Comparison of ENCODE assay signal across 12 cellular contexts in genomic region chr14:93104961-93105360, GRCh38. TPM values are rescaled to one million over a fixed set of nuclear protein-coding genes. Genes with fewer than 3 reads are reported as not detected.
DNase-seq lines count a peak whose midpoint lies in the region; ATAC-seq and TF ChIP-seq lines count a peak whose summit lies in the region.
"Had no signal": no experiment of that assay in that cellular context is flagged by ENCODE, and none has a peak within 500 bp of the region (broad histone marks: within the 10 kb centered on the region; RNA-seq: fewer than 3 reads in every experiment).

No MANE protein-coding gene starts in this region.

- POLR2A ChIA-PET in activated CD4-positive, alpha-beta memory T cell treated with anti-CD3 and anti-CD28 coated beads, Interleukin-2, amount 10 ng/mL, durations not matched to agents 7 days and 5 days (lab: Charles Lee) = interaction anchor here (1.2 to 6.3 kb wide), 2 partner anchors 10 to 80 kb away, joined by 4 to 61 read pairs; partner anchors contain the start of genes ITPK1, LYSET and MOAP1
- POLR2A ChIA-PET in activated CD4-positive, alpha-beta memory T cell treated with anti-CD3 and anti-CD28 coated beads for 36 hours (lab: Charles Lee) = interaction anchor here (0.6 kb wide), 1 partner anchor 102 kb away, joined by 3 read pairs; the partner anchor contains the start of gene GON7

- no peaks in the 10 kb centered on the region for H3K9me3 Mint-ChIP-seq in activated CD4-positive, alpha-beta memory T cell treated with anti-CD3 and anti-CD28 coated beads, Interleukin-2, amount 10 ng/mL, durations not matched to agents 7 days and 5 days
- no peaks in the 10 kb centered on the region for H3K9me3 Mint-ChIP-seq in activated CD4-positive, alpha-beta memory T cell treated with anti-CD3 and anti-CD28 coated beads for 36 hours
- no peaks in the 10 kb centered on the region for H3K9me3 Mint-ChIP-seq in stimulated activated memory B cell treated with anti-CD40 and anti-IgM and Interleukin-4, amounts not matched to agents 10 μg/mL and 1 μg/mL and 100 μg/mL, for 72 hours
- H3K9me3 Mint-ChIP-seq: naive B cell had no signal

- no peak overlapping the region for H3K4me3 ChIP-seq in epithelial cell of proximal tubule (ENCODE audit: low read depth, low read length)
- H3K4me3 ChIP-seq: uterus had no signal

- H3K27me3 Mint-ChIP-seq in activated CD4-positive, alpha-beta memory T cell treated with anti-CD3 and anti-CD28 coated beads, Interleukin-2, amount 10 ng/mL, durations not matched to agents 7 days and 5 days = no peaks in the 10 kb centered on the region
- H3K27me3 Mint-ChIP-seq in activated CD4-positive, alpha-beta memory T cell treated with anti-CD3 and anti-CD28 coated beads for 36 hours = no peaks in the 10 kb centered on the region
- H3K27me3 Mint-ChIP-seq in stimulated activated memory B cell treated with anti-CD40 and anti-IgM and Interleukin-4, amounts not matched to agents 10 μg/mL and 1 μg/mL and 100 μg/mL, for 72 hours = no peaks in the 10 kb centered on the region
- H3K27me3 Mint-ChIP-seq: naive B cell had no signal

- no peak for DNase-seq in activated CD4-positive, alpha-beta memory T cell treated with anti-CD3 and anti-CD28 coated beads, Interleukin-2, amount 10 ng/mL, durations not matched to agents 7 days and 5 days
- DNase-seq in activated CD4-positive, alpha-beta memory T cell treated with anti-CD3 and anti-CD28 coated beads for 36 hours = no peak
- DNase-seq in OCI-M1 (lab: John Stamatoyannopoulos, UW) = peak; percentile 10
- no peak for DNase-seq in epithelial cell of proximal tubule (ENCODE audit: low read depth)
- no peak for DNase-seq in posterior vena cava (ENCODE audit: low spot score)
- DNase-seq in NCI-H82 treated with DMSO at 0.1 percent for 48 hours (lab: John Stamatoyannopoulos, UW; ENCODE audit: unreplicated experiment) = no peak
- DNase-seq: activated effector memory CD4-positive, alpha-beta T cell treated with Interleukin-2 at 50 U/mL for 16 hours; effector CD8-positive, alpha-beta T cell; naive B cell had no signal

- intact Hi-C loops in activated CD4-positive, alpha-beta memory T cell treated with anti-CD3 and anti-CD28 coated beads for 36 hours (cut with micrococcal nuclease) = no loop called here
- intact Hi-C loops in posterior vena cava (cut with DNase I) = no loop called here

- H3K27ac Mint-ChIP-seq in activated CD4-positive, alpha-beta memory T cell treated with anti-CD3 and anti-CD28 coated beads, Interleukin-2, amount 10 ng/mL, durations not matched to agents 7 days and 5 days = peak overlapping the region; percentile 96
- no peak overlapping the region for H3K27ac Mint-ChIP-seq in activated CD4-positive, alpha-beta memory T cell treated with anti-CD3 and anti-CD28 coated beads for 36 hours
- peak overlapping the region; percentile 71 for H3K27ac Mint-ChIP-seq in stimulated activated memory B cell treated with anti-CD40 and anti-IgM and Interleukin-4, amounts not matched to agents 10 μg/mL and 1 μg/mL and 100 μg/mL, for 72 hours

- H3K4me3 Mint-ChIP-seq in activated CD4-positive, alpha-beta memory T cell treated with anti-CD3 and anti-CD28 coated beads, Interleukin-2, amount 10 ng/mL, durations not matched to agents 7 days and 5 days = no peak overlapping the region
- no peak overlapping the region for H3K4me3 Mint-ChIP-seq in activated CD4-positive, alpha-beta memory T cell treated with anti-CD3 and anti-CD28 coated beads for 36 hours
- no peak overlapping the region for H3K4me3 Mint-ChIP-seq in stimulated activated memory B cell treated with anti-CD40 and anti-IgM and Interleukin-4, amounts not matched to agents 10 μg/mL and 1 μg/mL and 100 μg/mL, for 72 hours

- CTCF ChIA-PET in activated CD4-positive, alpha-beta memory T cell treated with anti-CD3 and anti-CD28 coated beads, Interleukin-2, amount 10 ng/mL, durations not matched to agents 7 days and 5 days (lab: Charles Lee) = interaction anchor here (0.7 to 6.3 kb wide), 3 partner anchors 9 to 153 kb away, joined by 3 to 99 read pairs (median 3); partner anchors contain the start of gene ITPK1
- CTCF ChIA-PET in activated CD4-positive, alpha-beta memory T cell treated with anti-CD3 and anti-CD28 coated beads for 36 hours (lab: Charles Lee) = interaction anchor here (1.3 to 5.1 kb wide), 3 partner anchors 8 to 34 kb away, joined by 4 to 54 read pairs (median 7); no protein-coding TSS in a partner anchor

- no peak for ATAC-seq in stimulated activated memory B cell treated with anti-CD40 and anti-IgM and Interleukin-4, amounts not matched to agents 10 μg/mL and 1 μg/mL and 100 μg/mL, for 72 hours
- ATAC-seq in HG03159 (IDR thresholded peaks at IDR 0.05; ENCODE audit: unreplicated experiment) = no peak

- H3K4me1 Mint-ChIP-seq in activated CD4-positive, alpha-beta memory T cell treated with anti-CD3 and anti-CD28 coated beads, Interleukin-2, amount 10 ng/mL, durations not matched to agents 7 days and 5 days = peaks cover 58% of the 10 kb centered on the region
- H3K4me1 Mint-ChIP-seq in activated CD4-positive, alpha-beta memory T cell treated with anti-CD3 and anti-CD28 coated beads for 36 hours (ENCODE audit: low read depth) = peaks cover 20% of the 10 kb centered on the region
- peaks cover 89% of the 10 kb centered on the region for H3K4me1 Mint-ChIP-seq in stimulated activated memory B cell treated with anti-CD40 and anti-IgM and Interleukin-4, amounts not matched to agents 10 μg/mL and 1 μg/mL and 100 μg/mL, for 72 hours

- peak; percentile 15 for TF ChIP-seq CTCF in epithelial cell of proximal tubule (conservative IDR thresholded peaks at IDR 0.05; ENCODE audit: low read depth, low read length)

- H3K36me3 Mint-ChIP-seq in activated CD4-positive, alpha-beta memory T cell treated with anti-CD3 and anti-CD28 coated beads, Interleukin-2, amount 10 ng/mL, durations not matched to agents 7 days and 5 days (ENCODE audit: low read depth) = no peaks in the 10 kb centered on the region
- H3K36me3 Mint-ChIP-seq in activated CD4-positive, alpha-beta memory T cell treated with anti-CD3 and anti-CD28 coated beads for 36 hours = no peaks in the 10 kb centered on the region
- no peaks in the 10 kb centered on the region for H3K36me3 Mint-ChIP-seq in stimulated activated memory B cell treated with anti-CD40 and anti-IgM and Interleukin-4, amounts not matched to agents 10 μg/mL and 1 μg/mL and 100 μg/mL, for 72 hours
- H3K36me3 Mint-ChIP-seq: naive B cell had no signal

RNA-seq across cellular contexts. Expression of gene ITPK1, which starts 10.8 kb away (rescaled TPM):
- total RNA-seq in activated CD4-positive, alpha-beta memory T cell treated with anti-CD3 and anti-CD28 coated beads, Interleukin-2, amount 10 ng/mL, durations not matched to agents 7 days and 5 days = 10 to 100 TPM; 59.3 to 62.3 TPM
- total RNA-seq in activated CD4-positive, alpha-beta memory T cell treated with anti-CD3 and anti-CD28 coated beads for 36 hours = 10 to 100 TPM; 28.1 to 35.2 TPM
- 22.7 and 33.7 TPM in 2 replicates for total RNA-seq in epithelial cell of proximal tubule
- 10 to 100 TPM; 50.9 to 68.6 TPM for total RNA-seq in posterior vena cava
